In genomic region chr12:78088391-78088832, GRCh38 we compare ENCODE assay signal across 10 cellular contexts.
DNase-seq lines count a peak whose midpoint lies in the region; ATAC-seq, FAIRE-seq and TF ChIP-seq lines count a peak whose summit lies in the region.
"Had no signal": no experiment of that assay in that cellular context is flagged by ENCODE, and none has a peak within 500 bp of the region (broad histone marks: within the 10 kb centered on the region; RNA-seq: fewer than 3 reads in every experiment).

No MANE protein-coding gene starts in this region.

- H3K4me1 ChIP-seq in heart left ventricle: peaks cover 0 to 13% (median 0%) of the 10 kb centered on the region in 12 donors
- H3K4me1 ChIP-seq in right atrium auricular region: peaks cover 0 to 4% of the 10 kb centered on the region in 2 donors
- H3K4me1 ChIP-seq in uterus: no peaks in the 10 kb centered on the region

- ATAC-seq in heart left ventricle: peak in 1 of 4 donors; percentile 52
- ATAC-seq in HG03025 (IDR thresholded peaks at IDR 0.05; ENCODE audit: low FRiP score, unreplicated experiment): no peak
- ATAC-seq: activated CD8-positive, alpha-beta T cell treated with anti-CD3 and anti-CD28 coated beads, Interleukin-2, amount 10 ng/mL, durations not matched to agents 7 days and 5 days had no signal

- no peak for TF ChIP-seq CTCF in heart left ventricle (IDR thresholded peaks at IDR 0.05)
- no peak for TF ChIP-seq CTCF in right atrium auricular region (IDR thresholded peaks at IDR 0.05)
- no peak for TF ChIP-seq CTCF in uterus (IDR thresholded peaks at IDR 0.05)

- WGBS in heart left ventricle, 4 donors: 27 to 51% (median 35%) methylated on average over 3 of the region's 3 CpGs

- intact Hi-C loops in heart left ventricle (cut with DNase I): no loop called here
- intact Hi-C loops in uterus (cut with DNase I; ENCODE audit: low total_unique reads): no loop called here

- H3K4me3 ChIP-seq in heart left ventricle: peak overlapping the region in 10 of 12 donors; percentile 8 to 54 (median 34)
- H3K4me3 ChIP-seq in right atrium auricular region: peak overlapping the region in 1 of 2 donors; percentile 22
- peak overlapping the region; percentile 20 to 22 for H3K4me3 ChIP-seq in uterus

- TF ChIP-seq POLR2A in heart left ventricle (IDR thresholded peaks at IDR 0.05) (no peak), uterus (IDR thresholded peaks at IDR 0.05) (no peak)

- no peaks in the 10 kb centered on the region for H3K9me3 ChIP-seq in heart left ventricle
- no peaks in the 10 kb centered on the region for H3K9me3 ChIP-seq in right atrium auricular region
- no peaks in the 10 kb centered on the region for H3K9me3 ChIP-seq in uterus

- no peaks in the 10 kb centered on the region for H3K36me3 ChIP-seq in heart left ventricle
- no peaks in the 10 kb centered on the region for H3K36me3 ChIP-seq in right atrium auricular region
- no peaks in the 10 kb centered on the region for H3K36me3 ChIP-seq in uterus

- H3K27me3 ChIP-seq in heart left ventricle (no peaks in the 10 kb centered on the region), right atrium auricular region (no peaks in the 10 kb centered on the region), uterus (no peaks in the 10 kb centered on the region)

- peak overlapping the region in 4 of 12 donors; percentile 16 to 44 (median 30) for H3K27ac ChIP-seq in heart left ventricle
- no peak overlapping the region for H3K27ac ChIP-seq in right atrium auricular region
- H3K27ac ChIP-seq in uterus: peak overlapping the region; percentile 54 to 83

- no peak for FAIRE-seq in RCC 7860 (lab: Jason Lieb, UNC)

- DNase-seq in heart left ventricle: no peak
- DNase-seq in right atrium auricular region (ENCODE audit: low spot score): no peak
- DNase-seq in RCC 7860 (ENCODE audit: low spot score): peak; percentile 7
- peak; percentile 53 for DNase-seq in iris pigment epithelial cell (ENCODE audit: low read depth)
- no peak for DNase-seq in uterus
- DNase-seq in CD1c-positive myeloid dendritic cell (ENCODE audit: extremely low spot score): no peak
- DNase-seq in HPDE6-E6E7 (ENCODE audit: extremely low spot score): no peak
- DNase-seq: activated CD8-positive, alpha-beta T cell treated with anti-CD3 and anti-CD28 coated beads, Interleukin-2, amount 10 ng/mL, durations not matched to agents 7 days and 5 days; MV-4-11 had no signal

Comparison
In these comparisons a context has a peak if more than half of its experiments do, and no peak if none do; other contexts are left out.
1. DNase-seq: peak in RCC 7860 (single experiment) and iris pigment epithelial cell (single experiment); none in heart left ventricle (0 of 5), right atrium auricular region (single experiment), uterus (0 of 2), CD1c-positive myeloid dendritic cell (single experiment) and HPDE6-E6E7 (single experiment).
2. H3K27ac ChIP-seq: peak in uterus (2 of 2); none in right atrium auricular region (0 of 2).